Comparison of ENCODE assay signal across 18 cellular contexts in the genomic region with DNA sequence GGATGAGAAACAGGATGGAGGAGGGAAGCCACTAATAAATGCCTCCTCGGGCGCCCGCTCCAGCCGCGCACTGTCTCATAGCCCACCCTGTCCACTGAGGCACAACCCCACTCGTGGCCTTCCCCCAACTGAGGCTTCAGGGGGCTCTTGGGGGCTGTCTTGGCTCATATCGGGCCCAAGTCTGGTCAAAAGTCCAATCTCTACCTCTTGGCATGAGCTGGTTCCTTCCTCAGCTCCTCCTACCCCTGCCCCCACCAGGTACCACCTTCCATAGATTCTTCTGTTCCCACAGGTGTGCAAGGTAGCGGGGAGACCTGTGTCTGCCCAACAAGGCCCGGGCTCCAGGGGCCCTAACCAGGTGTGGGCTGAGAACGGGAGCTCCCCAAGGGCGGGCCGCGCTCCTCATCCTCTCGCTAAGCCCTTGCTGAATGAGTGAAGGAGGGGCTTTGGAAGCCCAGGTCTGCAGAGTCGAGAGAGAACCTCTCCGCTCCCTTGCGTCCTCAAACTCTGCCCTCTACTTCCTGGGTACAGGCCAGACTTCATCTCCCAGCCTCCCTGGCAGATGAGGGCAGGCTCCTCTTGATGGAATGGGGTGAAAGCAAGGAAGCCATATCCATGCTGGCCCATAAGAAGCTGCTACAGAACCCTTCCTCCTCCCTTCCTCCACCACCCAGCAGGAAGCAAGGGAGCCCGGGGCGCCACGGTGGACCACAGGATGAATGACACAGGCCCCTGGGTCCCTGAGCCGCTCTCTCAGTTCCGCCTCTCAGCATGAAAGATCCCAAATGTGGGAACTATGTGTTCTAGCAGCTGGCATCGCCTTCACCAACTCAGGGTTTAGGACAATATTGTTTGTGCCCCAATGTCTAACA.
DNase-seq lines count a peak whose midpoint lies in the region; ATAC-seq, FAIRE-seq and TF ChIP-seq lines count a peak whose summit lies in the region.
"Had no signal": no experiment of that assay in that cellular context is flagged by ENCODE, and none has a peak within 500 bp of the region (broad histone marks: within the 10 kb centered on the region; RNA-seq: fewer than 3 reads in every experiment).

No MANE protein-coding gene starts in this region.

- no peaks in the 10 kb centered on the region for H3K36me3 ChIP-seq in neuronal stem cell (replicated peaks in 1 of 2; ENCODE audit: control insufficient read depth in 2 of 2, insufficient read depth in 2 of 2, low read length in 2 of 2)
- no peaks in the 10 kb centered on the region for H3K36me3 ChIP-seq in left lung
- H3K36me3 ChIP-seq: BE2C had no signal

- no peak overlapping the region for H2BK5ac ChIP-seq in neuronal stem cell (ENCODE audit: low read length)

- peak overlapping the region; percentile 20 for H2AK5ac ChIP-seq in neuronal stem cell (ENCODE audit: low read depth, low read length)

- no peak overlapping the region for H3K18ac ChIP-seq in neuronal stem cell (ENCODE audit: low read length)

- intact Hi-C loops in left lung (cut with DNase I): loop anchor here in 1 of 2 donors (10.0 kb wide), 1 partner anchor 184 kb away; no protein-coding TSS in a partner anchor

- H4K91ac ChIP-seq in neuronal stem cell (ENCODE audit: low read depth, low read length, poor library complexity): no peak overlapping the region

- H3K4ac ChIP-seq in neuronal stem cell (ENCODE audit: low read length): no peak overlapping the region

- H2BK120ac ChIP-seq in neuronal stem cell (ENCODE audit: low read depth, low read length): no peak overlapping the region

- no peak overlapping the region for H4K8ac ChIP-seq in neuronal stem cell (ENCODE audit: low read depth, low read length)

- H3K27ac ChIP-seq in coronary artery: no peak overlapping the region
- no peak overlapping the region for H3K27ac ChIP-seq in neuronal stem cell (replicated peaks; ENCODE audit: low read length)
- H3K27ac ChIP-seq in left lung: no peak overlapping the region
- H3K27ac ChIP-seq: C4-2B, HL-60 had no signal

- TF ChIP-seq CTCF in coronary artery (IDR thresholded peaks at IDR 0.05) (no peak), left lung (IDR thresholded peaks at IDR 0.05) (no peak)

- no peak overlapping the region for H3K14ac ChIP-seq in neuronal stem cell (ENCODE audit: low read length)

- H3K79me1 ChIP-seq in neuronal stem cell (ENCODE audit: low read depth, low read length): no peaks in the 10 kb centered on the region

- H3K27me3 ChIP-seq in neuronal stem cell (ENCODE audit: control insufficient read depth in 3 of 3, insufficient read depth in 3 of 3, low read depth in 1 of 3, low read length in 3 of 3) (peaks cover 0 to 6% (median 0%) of the 10 kb centered on the region in 3 experiments), left lung (no peaks in the 10 kb centered on the region)
- H3K27me3 ChIP-seq: BE2C had no signal

- no CpG with 5 or more reads among the region's 23 CpGs for WGBS in neuronal stem cell (ENCODE audit: extremely low coverage in 2 of 2, insufficient read length in 2 of 2, insufficient replicate concordance in 1 of 2), 2 donors

- H3K9me3 ChIP-seq in neuronal stem cell (replicated peaks in 1 of 2; ENCODE audit: control insufficient read depth in 2 of 2, insufficient read depth in 1 of 2, low read depth in 1 of 2, low read length in 2 of 2): peaks cover 0 to 3% of the 10 kb centered on the region in 2 donors
- H3K9me3 ChIP-seq in left lung: no peaks in the 10 kb centered on the region
- H3K9me3 ChIP-seq: BE2C had no signal

- H3K4me3 ChIP-seq in coronary artery: no peak overlapping the region
- H3K4me3 ChIP-seq in neuronal stem cell (ENCODE audit: low read length in 2 of 2): no peak overlapping the region
- H3K4me3 ChIP-seq in left lung: no peak overlapping the region
- H3K4me3 ChIP-seq: GM12878, GM23338 had no signal

- ATAC-seq in left lung: no peak
- ATAC-seq: CD8-positive, alpha-beta T cell; GM12878; GM23338 had no signal

- H3K4me2 ChIP-seq in neuronal stem cell (ENCODE audit: insufficient read depth, low read length, poor library complexity, severe bottlenecking): no peak overlapping the region
- H3K4me2 ChIP-seq: GM23338 had no signal

- no peak overlapping the region for H3K9ac ChIP-seq in neuronal stem cell (ENCODE audit: low read depth, low read length, poor library complexity)

- H2BK12ac ChIP-seq in neuronal stem cell (ENCODE audit: low read length): no peak overlapping the region

- H2BK15ac ChIP-seq in neuronal stem cell (ENCODE audit: low read length): no peak overlapping the region

- no peak for FAIRE-seq in HTR-8/SVneo (lab: Jason Lieb, UNC)
- FAIRE-seq: A204.1, GM12878, GM18507 had no signal

- no peak overlapping the region for H3K23ac ChIP-seq in neuronal stem cell (ENCODE audit: low read depth, low read length, poor library complexity)

- peak; percentile 37 for DNase-seq in activated effector memory CD4-positive, alpha-beta T cell treated with anti-CD3 and anti-CD28 coated beads, Interleukin-2, amount 50 U/mL, for 16 hours
- DNase-seq in activated effector memory CD4-positive, alpha-beta T cell treated with Interleukin-2 at 50 U/mL for 16 hours: no peak
- peak; percentile 65 for DNase-seq in coronary artery (ENCODE audit: low spot score)
- no peak for DNase-seq in neuronal stem cell (ENCODE audit: low spot score)
- no peak for DNase-seq in foreskin melanocyte
- DNase-seq in left lung: no peak
- DNase-seq in HTR-8/SVneo (ENCODE audit: insufficient read length, low spot score): no peak
- DNase-seq: BE2C, COR-L47, DMS79, H7 had no signal

- H3K4me1 ChIP-seq in neuronal stem cell (ENCODE audit: control insufficient read depth in 2 of 2, insufficient read depth in 1 of 2, low read depth in 1 of 2, low read length in 2 of 2): peaks cover 0 to 2% of the 10 kb centered on the region in 2 donors
- H3K4me1 ChIP-seq in left lung: peaks cover 7 to 34% of the 10 kb centered on the region in 2 donors
- H3K4me1 ChIP-seq: BE2C had no signal

- no peak overlapping the region for H2AFZ ChIP-seq in neuronal stem cell (ENCODE audit: low read length)
- H2AFZ ChIP-seq: GM23338 had no signal

Comparison
In these comparisons a context has a peak if more than half of its experiments do, and no peak if none do; other contexts are left out.
1. DNase-seq: peak in activated effector memory CD4-positive, alpha-beta T cell treated with anti-CD3 and anti-CD28 coated beads, Interleukin-2, amount 50 U/mL, for 16 hours (single experiment) and coronary artery (single experiment); none in activated effector memory CD4-positive, alpha-beta T cell treated with Interleukin-2 at 50 U/mL for 16 hours (single experiment), neuronal stem cell (single experiment), foreskin melanocyte (single experiment), left lung (0 of 2) and HTR-8/SVneo (single experiment).